Comparison of ENCODE assay signal across 9 cellular contexts in the genomic region with DNA sequence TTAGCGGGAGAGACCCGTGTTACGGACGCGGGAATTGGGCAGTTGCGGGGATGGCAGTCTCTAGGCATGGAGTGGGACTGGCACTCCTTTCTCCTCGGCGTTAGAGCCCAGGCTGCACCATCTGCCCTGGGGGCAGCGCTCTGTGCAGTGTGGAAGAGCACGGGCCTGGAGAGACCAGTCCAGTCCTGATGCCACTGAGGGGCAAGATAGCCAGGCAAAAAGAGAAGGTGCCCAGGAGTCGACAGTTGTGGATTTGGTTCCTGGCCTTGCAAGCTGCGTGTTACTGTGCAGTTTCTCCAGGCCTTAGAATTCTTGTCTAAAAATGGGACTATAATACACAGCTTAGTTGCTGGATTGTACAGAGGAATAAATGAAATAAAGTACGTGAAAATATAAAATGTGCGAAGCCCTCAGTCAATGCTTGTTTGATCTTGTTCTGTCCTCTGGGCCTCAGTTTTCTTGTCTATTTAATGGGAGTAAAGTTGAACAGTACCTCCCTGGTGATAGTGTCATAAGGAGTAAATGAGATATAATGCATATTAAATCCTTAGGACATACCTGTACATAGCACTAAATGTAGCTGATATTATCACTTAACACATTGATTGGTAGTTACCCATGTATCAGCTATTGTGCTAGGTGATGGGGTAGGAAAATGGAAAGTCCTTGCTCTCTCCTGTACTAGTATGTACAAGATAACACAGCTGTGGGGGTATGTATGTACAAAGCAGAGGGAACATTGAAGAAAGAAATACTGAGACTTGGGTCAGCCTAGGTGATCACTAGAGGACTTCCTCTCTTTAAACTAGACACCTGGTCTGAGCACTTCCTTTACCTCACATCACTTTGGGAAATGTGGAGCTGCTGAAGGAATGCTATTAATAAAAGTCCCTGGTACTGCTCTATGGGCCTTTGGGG. TPM values are rescaled to one million over a fixed set of nuclear protein-coding genes. Genes with fewer than 3 reads are reported as not detected.
DNase-seq lines count a peak whose midpoint lies in the region; ATAC-seq, FAIRE-seq and TF ChIP-seq lines count a peak whose summit lies in the region.
"Had no signal": no experiment of that assay in that cellular context is flagged by ENCODE, and none has a peak within 500 bp of the region (broad histone marks: within the 10 kb centered on the region; RNA-seq: fewer than 3 reads in every experiment).

No MANE protein-coding gene starts in this region.

- peak overlapping the region; percentile 53 to 80 (median 72) for H3K4me3 ChIP-seq in fibroblast of lung (replicated peaks in 1 of 4; ENCODE audit: control extremely low read depth in 1 of 4, insufficient read depth in 1 of 4, low read depth in 3 of 4, low read length in 4 of 4)
- peak overlapping the region; percentile 72 to 94 (median 84) for H3K4me3 ChIP-seq in pancreas

- H2AFZ ChIP-seq in fibroblast of lung (ENCODE audit: low read length): peak overlapping the region; percentile 4

- H3K27me3 ChIP-seq in fibroblast of lung (ENCODE audit: control insufficient read depth, insufficient read depth, low read length) (no peaks in the 10 kb centered on the region), pancreas (no peaks in the 10 kb centered on the region)

- peak overlapping the region; percentile 88 for H3K27ac ChIP-seq in fibroblast of lung (ENCODE audit: insufficient read depth, low read length)
- H3K27ac ChIP-seq in pancreas: peak overlapping the region; percentile 70 to 78 (median 72)

- in situ Hi-C loops in SK-MEL-5 (cut with HindIII; ENCODE audit: low pct_unique_long_range_greater_than_20kb, low sequenced_read_pairs): no loop called here

- H3K4me1 ChIP-seq in fibroblast of lung (ENCODE audit: control insufficient read depth, extremely low read depth, insufficient read depth, low read length) (peaks cover 2% of the 10 kb centered on the region), pancreas (peaks cover 9 to 14% (median 9%) of the 10 kb centered on the region in 3 donors)

- intact Hi-C loops in pancreas (cut with DNase I): no loop called here

- no peaks in the 10 kb centered on the region for H4K20me1 ChIP-seq in fibroblast of lung (ENCODE audit: control insufficient read depth, extremely low read depth, insufficient read depth, low read length)

- H3K9ac ChIP-seq in fibroblast of lung (ENCODE audit: insufficient read depth, low read length): peak overlapping the region; percentile 91

- no peak for FAIRE-seq in pancreas (lab: Jason Lieb, UNC)
- FAIRE-seq: A204.1 had no signal

- H3K36me3 ChIP-seq in fibroblast of lung (ENCODE audit: control insufficient read depth, insufficient read depth, low read length): no peaks in the 10 kb centered on the region
- no peaks in the 10 kb centered on the region for H3K36me3 ChIP-seq in pancreas

- TF ChIP-seq CTCF in fibroblast of lung (conservative IDR thresholded peaks at IDR 0.05 in 1 of 2, IDR thresholded peaks at IDR 0.05 in 1 of 2; ENCODE audit: low read depth in 1 of 2, low read length in 2 of 2) (no peak), pancreas (IDR thresholded peaks at IDR 0.05) (no peak)

- H3K9me3 ChIP-seq in fibroblast of lung (ENCODE audit: control insufficient read depth, insufficient read depth, low read depth, low read length): no peaks in the 10 kb centered on the region
- H3K9me3 ChIP-seq in pancreas: no peaks in the 10 kb centered on the region

- WGBS in pancreas, 2 donors: 15 to 16% methylated on average over 14 of the region's 14 CpGs

- H3K79me2 ChIP-seq in fibroblast of lung (ENCODE audit: control insufficient read depth, insufficient read depth, low read length): peaks cover 59% of the 10 kb centered on the region

- peak; percentile 19 to 50 (median 43) for ATAC-seq in pancreas

- peak overlapping the region; percentile 85 for H3K4me2 ChIP-seq in fibroblast of lung (ENCODE audit: extremely low read depth, insufficient read depth, low read length)

- DNase-seq in DMS 273 (lab: John Stamatoyannopoulos, UW; ENCODE audit: unreplicated experiment) (peak; percentile 63), DMS 273 treated with DMSO at 0.1 percent for 48 hours (lab: John Stamatoyannopoulos, UW) (no peak), SK-MEL-5 (ENCODE audit: low read depth, low spot score) (peak; percentile 41), fibroblast of lung (ENCODE audit: low read depth in 2 of 2) (no peak), pancreas (no peak), GOT3 (lab: John Stamatoyannopoulos, UW) (no peak), CD1c-positive myeloid dendritic cell (ENCODE audit: extremely low spot score) (no peak), SK-N-DZ (ENCODE audit: low spot score) (no peak)

RNA-seq across cellular contexts. Expression of gene ATXN10, which starts 1.2 kb away (rescaled TPM):
- total RNA-seq in SK-MEL-5 (2014; rRNA removed; shearing (Covaris generic)): 52.7 and 73.7 TPM in 2 replicates
- 114 and 118 TPM in 2 replicates for polyA plus RNA-seq in SK-MEL-5 (2015; cell fraction: cytosol; rRNA removed)
- 51.7 and 61.8 TPM in 2 replicates for polyA plus RNA-seq in SK-MEL-5 (2015; cell fraction: nucleus; rRNA removed)
- total RNA-seq in fibroblast of lung (155 and 164 TPM in 2 replicates), pancreas (10 to 100 TPM; 59.7 to 75.1 (median 65.7) TPM)
- polyA plus RNA-seq in fibroblast of lung (331 and 350 TPM in 2 replicates), pancreas (10 to 100 TPM; 19.1 to 50.5 TPM)
- 161 and 192 TPM in 2 replicates for polyA plus RNA-seq in fibroblast of lung (2012)
- polyA minus RNA-seq in fibroblast of lung (ENCODE audit: low replicate concordance): 302 and 307 TPM in 2 replicates
- polyA plus RNA-seq in SK-N-DZ (2014; cell fraction: cytosol; rRNA removed): 90.7 and 99.8 TPM in 2 replicates
- polyA plus RNA-seq in SK-N-DZ (2014; cell fraction: nucleus; rRNA removed): 54.1 and 109 TPM in 2 replicates

Comparison
In these comparisons a context has a peak if more than half of its experiments do, and no peak if none do; other contexts are left out.
1. DNase-seq: peak in DMS 273 (single experiment) and SK-MEL-5 (single experiment); none in DMS 273 treated with DMSO at 0.1 percent for 48 hours (single experiment), fibroblast of lung (0 of 2), pancreas (0 of 6), GOT3 (single experiment), CD1c-positive myeloid dendritic cell (single experiment) and SK-N-DZ (single experiment).